Comparison of ENCODE assay signal across 8 cellular contexts in the genomic region with DNA sequence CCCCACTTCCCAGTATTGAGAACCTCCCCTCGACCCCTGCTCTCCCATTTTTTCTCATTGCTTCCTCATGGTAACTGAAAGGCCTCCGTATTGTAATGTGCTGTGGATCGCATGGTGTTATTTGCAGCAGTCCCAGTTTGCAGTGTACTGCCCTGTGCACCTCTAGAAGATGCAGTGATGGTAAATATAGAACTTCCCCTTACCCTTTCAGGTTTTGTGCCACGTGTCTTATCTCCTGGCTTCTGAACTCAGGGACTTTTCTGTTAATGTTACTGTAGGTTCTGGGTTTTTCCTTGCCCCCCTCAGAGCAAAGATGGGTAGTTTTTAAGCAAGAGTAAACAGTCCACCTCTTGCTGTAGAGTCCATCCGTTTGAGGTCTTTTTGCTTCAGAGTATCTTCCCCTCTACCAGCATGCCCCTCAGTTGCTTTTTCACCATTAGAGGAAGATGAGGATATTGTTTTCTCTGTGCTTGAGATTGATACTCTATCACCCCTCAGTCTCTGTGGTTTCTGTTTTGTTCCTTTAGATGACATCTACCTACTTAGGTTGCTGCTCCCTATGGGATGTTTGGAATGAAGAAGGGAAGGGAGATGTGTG. TPM values are rescaled to one million over a fixed set of nuclear protein-coding genes. Genes with fewer than 3 reads are reported as not detected.
DNase-seq lines count a peak whose midpoint lies in the region; ATAC-seq, FAIRE-seq and TF ChIP-seq lines count a peak whose summit lies in the region.

No MANE protein-coding gene starts in this region.

- no peak for TF ChIP-seq EP300 in GM12878 (IDR thresholded peaks at IDR 0.05; ENCODE audit: borderline replicate concordance in 1 of 2, control insufficient read depth in 1 of 2, low read depth in 2 of 2, low read length in 2 of 2)

- SMC1A ChIA-PET in GM12878 (lab: Charles Lee; ENCODE audit: uncharacterized antibody, unreplicated experiment): interaction anchor here (0.7 to 12.8 kb wide), 18 partner anchors 8 to 125 kb away, joined by 3 to 150 read pairs (median 6); partner anchors contain the start of gene CHD2

- CTCF ChIA-PET in GM12878 (lab: Yijun Ruan, JAX): interaction anchor here (1.1 to 9.4 kb wide), 8 partner anchors 15 to 258 kb away, joined by 3 to 126 read pairs (median 8); partner anchors contain the start of gene CHD2

- H3K9ac ChIP-seq in GM12878 (ENCODE audit: control insufficient read depth, insufficient read depth, low read length): peak overlapping the region; percentile 33

- TF ChIP-seq RAD21 in GM12878 (IDR thresholded peaks at IDR 0.05; ENCODE audit: insufficient read depth, low read depth, low read length): no peak

- peak overlapping the region; percentile 73 for H3K4me2 ChIP-seq in GM12878 (ENCODE audit: control insufficient read depth, insufficient read depth)

- DNase-seq in GM12878 (ENCODE audit: low read depth, low spot score): no peak
- no peak for DNase-seq in GF-D8 (lab: John Stamatoyannopoulos, UW)
- no peak for DNase-seq in HuH-7.5 (ENCODE audit: low spot score)
- no peak for DNase-seq in head of caudate nucleus
- no peak for DNase-seq in NCI-H345 (lab: John Stamatoyannopoulos, UW)

- WGBS in GM12878 (ENCODE audit: insufficient coverage, insufficient replicate concordance, low lambda C conversion rate, missing lambda C conversion rate): 16% methylated on average over 5 of the region's 5 CpGs

- H3K36me3 ChIP-seq in GM12878 (ENCODE audit: control insufficient read depth in 2 of 2, insufficient read depth in 2 of 2, low read length in 1 of 2) (peaks cover 10 to 45% of the 10 kb centered on the region in 2 experiments), neutrophil (peaks cover 34% of the 10 kb centered on the region)

- in situ Hi-C loops in GM12878 (cut with MboI): no loop called here

- POLR2A ChIA-PET in GM12878 (lab: Charles Lee): interaction anchor here (0.7 to 14.3 kb wide), 8 partner anchors 9 to 121 kb away, joined by 3 to 184 read pairs (median 6); partner anchors contain the start of gene CHD2

- BruUV-seq in GM12878 (replicated peaks; lab: Mats Ljungman, UMichigan): no TSS peak

- no peak for FAIRE-seq in GM12878 (lab: Jason Lieb, UNC)

- no peaks in the 10 kb centered on the region for H4K20me1 ChIP-seq in GM12878 (ENCODE audit: control insufficient read depth, insufficient read depth)

- intact Hi-C loops in GM12878 (cut with micrococcal nuclease; ENCODE audit: unreplicated experiment) (no loop called here), head of caudate nucleus (cut with DNase I) (no loop called here)

- ATAC-seq in GM18502 (IDR thresholded peaks at IDR 0.05; ENCODE audit: poor library complexity, unreplicated experiment) (peak; percentile 70), HG02588 (IDR thresholded peaks at IDR 0.05; ENCODE audit: unreplicated experiment) (peak; percentile 67), GM12878 (peak; percentile 78)

- H3K79me2 ChIP-seq in GM12878 (ENCODE audit: control insufficient read depth, insufficient read depth, low read length): peaks cover 84% of the 10 kb centered on the region

- H3K27ac ChIP-seq in GM12878 (ENCODE audit: control insufficient read depth, insufficient read depth) (peak overlapping the region; percentile 71), neutrophil (peak overlapping the region; percentile 79)

- no peaks in the 10 kb centered on the region; the same call in 2 of the 3 replicates for H3K9me3 ChIP-seq in GM12878 (replicated peaks; ENCODE audit: control insufficient read depth, insufficient read depth, low read length)
- H3K9me3 ChIP-seq in neutrophil: no peaks in the 10 kb centered on the region

- RAD21 ChIA-PET in GM12878 (lab: Charles Lee; ENCODE audit: unreplicated experiment): interaction anchor here (1.0 to 10.9 kb wide), 6 partner anchors 11 to 126 kb away, joined by 3 to 128 read pairs (median 8); partner anchors contain the start of gene CHD2

- TF ChIP-seq POLR2A in GM12878 (IDR thresholded peaks at IDR 0.05; ENCODE audit: low read depth, low read length): no peak

- no peak for TF ChIP-seq CTCF in GM12878 (IDR thresholded peaks at IDR 0.05 in 2 of 3, conservative IDR thresholded peaks at IDR 0.05 in 1 of 3; ENCODE audit: control insufficient read depth in 2 of 3, extremely low read depth in 1 of 3, insufficient read depth in 1 of 3, low read depth in 3 of 3, low read length in 3 of 3)
- TF ChIP-seq CTCF in neutrophil (IDR thresholded peaks at IDR 0.05): no peak

- no peaks in the 10 kb centered on the region for H3K27me3 ChIP-seq in GM12878 (replicated peaks in 1 of 2; ENCODE audit: control insufficient read depth in 2 of 2, insufficient read depth in 2 of 2, low read length in 1 of 2)
- no peaks in the 10 kb centered on the region for H3K27me3 ChIP-seq in neutrophil

- peaks cover 31% of the 10 kb centered on the region for H3K4me1 ChIP-seq in GM12878 (ENCODE audit: control insufficient read depth, insufficient read depth, low read length)
- H3K4me1 ChIP-seq in neutrophil (ENCODE audit: control insufficient read depth in 1 of 2, insufficient read depth in 1 of 2, low read depth in 1 of 2, low read length in 1 of 2): peaks cover 37 to 41% of the 10 kb centered on the region in 2 experiments

- H2AFZ ChIP-seq in GM12878 (ENCODE audit: control insufficient read depth, low read depth, low read length): no peak overlapping the region; the same call in 1 of the 2 replicates

- H3K4me3 ChIP-seq in GM12878 (0 out of 2 replicates have a peak overlapping the region, but pooled peaks have one; percentile 15), neutrophil (ENCODE audit: low read depth in 1 of 2, low read length in 1 of 2) (no peak overlapping the region)

TF ChIP-seq in GM12878, 131 proteins besides CTCF, POLR2A, EP300 and RAD21 (continues in another document):
- TF ChIP-seq SIX5 (IDR thresholded peaks at IDR 0.05; ENCODE audit: low read depth, low read length, severe bottlenecking) (no peak), TAF1 (IDR thresholded peaks at IDR 0.05; ENCODE audit: borderline replicate concordance, low read depth, low read length) (no peak), PML (IDR thresholded peaks at IDR 0.05; ENCODE audit: low read length) (no peak), NFYA (IDR thresholded peaks at IDR 0.05; ENCODE audit: borderline replicate concordance, low read depth, low read length) (no peak), RELA (IDR thresholded peaks at IDR 0.05; ENCODE audit: borderline replicate concordance, partially characterized antibody) (no peak), STAT1 (conservative IDR thresholded peaks at IDR 0.05) (no peak), ZSCAN29 (IDR thresholded peaks at IDR 0.05) (no peak), SUZ12 (IDR thresholded peaks at IDR 0.05; ENCODE audit: unreplicated experiment) (no peak), CHD2 (IDR thresholded peaks at IDR 0.05; ENCODE audit: borderline replicate concordance, low read depth, low read length) (no peak)
- TF ChIP-seq, protein P1, sequence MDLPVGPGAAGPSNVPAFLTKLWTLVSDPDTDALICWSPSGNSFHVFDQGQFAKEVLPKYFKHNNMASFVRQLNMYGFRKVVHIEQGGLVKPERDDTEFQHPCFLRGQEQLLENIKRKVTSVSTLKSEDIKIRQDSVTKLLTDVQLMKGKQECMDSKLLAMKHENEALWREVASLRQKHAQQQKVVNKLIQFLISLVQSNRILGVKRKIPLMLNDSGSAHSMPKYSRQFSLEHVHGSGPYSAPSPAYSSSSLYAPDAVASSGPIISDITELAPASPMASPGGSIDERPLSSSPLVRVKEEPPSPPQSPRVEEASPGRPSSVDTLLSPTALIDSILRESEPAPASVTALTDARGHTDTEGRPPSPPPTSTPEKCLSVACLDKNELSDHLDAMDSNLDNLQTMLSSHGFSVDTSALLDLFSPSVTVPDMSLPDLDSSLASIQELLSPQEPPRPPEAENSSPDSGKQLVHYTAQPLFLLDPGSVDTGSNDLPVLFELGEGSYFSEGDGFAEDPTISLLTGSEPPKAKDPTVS (IDR thresholded peaks at IDR 0.05; ENCODE audit: low read depth, low read length): 0 out of 2 replicates have a peak, but pooled peaks have one; percentile 42

RNA-seq across cellular contexts. Expression of gene CHD2, which starts 22.4 kb away (rescaled TPM):
- total RNA-seq in GM12878 (2013; cell fraction: nucleolus; rRNA removed): 881 and 884 TPM in 2 replicates
- total RNA-seq in GM12878 (2014; rRNA removed): 57.4 and 74.4 TPM in 2 replicates
- total RNA-seq in GM12878 (2014; rRNA removed; fragmentation: Illumina TruSeq; extraction: Trizol): 64.6 and 74.9 TPM in 2 replicates
- 77.0 and 87.4 TPM in 2 replicates for total RNA-seq in GM12878 (2021)
- polyA plus RNA-seq in GM12878 (2011; ENCODE audit: low read depth): 50.2 TPM
- 94.7 and 100 TPM in 2 replicates for polyA plus RNA-seq in GM12878 (2011; rRNA removed)
- 65.9 and 93.5 TPM in 2 replicates for polyA plus RNA-seq in GM12878 (2011; cell fraction: cytosol; rRNA removed)
- 175 and 192 TPM in 2 replicates for polyA plus RNA-seq in GM12878 (2011; cell fraction: nucleus; rRNA removed)
- polyA plus RNA-seq in GM12878 (2012): 64.4 and 66.3 TPM in 2 replicates
- polyA plus RNA-seq in GM12878 (2014; fragmentation: Illumina TruSeq; extraction: Trizol): 88.0 and 102 TPM in 2 replicates
- polyA plus RNA-seq in GM12878 (2014; fragmentation: Nextera tagmentation; extraction: Ambion mirVana): 10 to 100 TPM; 38.1 to 42.8 TPM
- 59.8 and 69.9 TPM in 2 replicates for polyA plus RNA-seq in GM12878 (2014; rRNA removed)
- polyA plus RNA-seq in GM12878 (2016; fragmentation: Nextera tagmentation; extraction: Ambion mirVana): 10 to 100 TPM; 53.6 to 62.0 TPM
- polyA minus RNA-seq in GM12878 (2011; rRNA and poly(A)+ RNA removed): 113 and 149 TPM in 2 replicates
- 40.9 and 46.5 TPM in 2 replicates for polyA minus RNA-seq in GM12878 (2011; cell fraction: cytosol; rRNA and poly(A)+ RNA removed)
- 297 and 397 TPM in 2 replicates for polyA minus RNA-seq in GM12878 (2011; cell fraction: nucleus; rRNA and poly(A)+ RNA removed)
